In the genomic region with DNA sequence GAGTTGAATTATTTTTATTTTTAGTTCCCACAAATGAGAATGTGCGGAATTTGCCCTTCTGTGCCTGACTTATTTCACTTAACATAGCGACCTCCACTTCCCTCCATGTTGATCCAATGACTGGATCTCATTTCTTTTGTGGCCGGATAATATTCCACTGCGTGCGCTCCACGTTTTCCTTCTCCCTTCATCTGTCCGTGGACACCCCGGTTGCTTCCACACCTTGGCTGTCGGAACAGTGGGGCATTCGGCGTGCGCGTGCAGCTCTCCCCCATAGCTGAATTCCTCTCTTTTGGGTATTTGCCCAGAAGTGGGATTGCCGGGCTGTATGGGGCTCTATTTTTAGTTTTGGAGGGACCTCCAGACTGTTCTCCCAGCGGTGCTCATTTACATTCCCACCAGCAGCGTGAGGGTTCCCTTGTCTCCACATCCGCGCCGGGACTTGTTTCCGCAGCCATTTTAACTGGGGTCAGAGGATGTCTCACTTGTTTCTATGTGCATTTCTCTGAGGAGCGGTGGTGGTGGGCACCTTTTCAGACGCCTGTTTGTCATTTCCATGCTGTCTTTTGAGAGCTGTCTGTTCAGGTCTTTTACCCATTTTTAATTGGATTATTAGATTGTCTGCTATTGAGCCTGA, we compare ENCODE assay signal across 27 cellular contexts. TPM values are rescaled to one million over a fixed set of nuclear protein-coding genes. Genes with fewer than 3 reads are reported as not detected.
A peak's percentile ranks its signal among the peaks of the same experiment; 100 is the strongest.
DNase-seq lines count a peak whose midpoint lies in the region; ATAC-seq, FAIRE-seq and TF ChIP-seq lines count a peak whose summit lies in the region.
"Had no signal": no experiment of that assay in that cellular context is flagged by ENCODE, and none has a peak within 500 bp of the region (broad histone marks: within the 10 kb centered on the region; RNA-seq: fewer than 3 reads in every experiment).

No MANE protein-coding gene starts in this region.

- H2BK120ac ChIP-seq in trophoblast cell (ENCODE audit: insufficient read depth, low read length, poor library complexity), result no peak overlapping the region

- no peak overlapping the region for H3K18ac ChIP-seq in trophoblast cell (ENCODE audit: low read length)

- no peaks in the 10 kb centered on the region for H3K27me3 Mint-ChIP-seq in chondrocyte (ENCODE audit: low read depth)
- H3K27me3 Mint-ChIP-seq: naive B cell had no signal

- no peak overlapping the region for H2BK12ac ChIP-seq in trophoblast cell (ENCODE audit: low read length)

- H4K12ac ChIP-seq in trophoblast cell (ENCODE audit: low read depth, low read length), result no peak overlapping the region

- no peak overlapping the region for H3K4ac ChIP-seq in trophoblast cell (ENCODE audit: low read depth, low read length)

- no CpG with 5 or more reads among the region's 22 CpGs for WGBS in trophoblast cell (ENCODE audit: extremely low coverage, insufficient coverage, insufficient read length)

- H3K79me2 ChIP-seq in trophoblast cell (ENCODE audit: control insufficient read depth, insufficient read depth, low read length, poor library complexity), result no peaks in the 10 kb centered on the region

- no peak overlapping the region for H3K4me3 Mint-ChIP-seq in chondrocyte (ENCODE audit: unreplicated experiment)
- H3K4me3 Mint-ChIP-seq in stimulated activated effector memory CD8-positive, alpha-beta T cell treated with anti-CD3 and anti-CD28 coated beads, Interleukin-12 subunit alpha, Interleukin-12 subunit beta, amount 100 ng/mL, for 72 hours, result no peak overlapping the region
- H3K4me3 Mint-ChIP-seq: immature natural killer cell; T-helper 1 cell treated with Interleukin-12 subunit alpha and Interleukin-12 subunit beta and Interleukin-4 antibody, amounts not matched to agents 30 μg/mL and 1 μg/mL, for 36 hours had no signal

- H3K14ac ChIP-seq in trophoblast cell (ENCODE audit: low read length), result no peak overlapping the region

- TF ChIP-seq CTCF in GM13976 (IDR thresholded peaks at IDR 0.05; ENCODE audit: borderline replicate concordance, control extremely low read depth, extremely low read depth, insufficient read depth, missing control alignments), result no peak
- TF ChIP-seq CTCF in chondrocyte (IDR thresholded peaks at IDR 0.05), result no peak
- no peak for TF ChIP-seq CTCF in gastrocnemius medialis (IDR thresholded peaks at IDR 0.05 in 4 of 5, conservative IDR thresholded peaks at IDR 0.05 in 1 of 5)

- no peak overlapping the region for H3K4me3 ChIP-seq in gastrocnemius medialis
- no peak overlapping the region for H3K4me3 ChIP-seq in trophoblast cell (ENCODE audit: low read depth, low read length)
- H3K4me3 ChIP-seq: BLaER1 treated with 17β-estradiol and CSF1 and Interleukin-3, amounts not matched to agents 10 nM and 100 nM; lung; pancreas; PC-9; SJSA1 had no signal

- FAIRE-seq in H54 (lab: Jason Lieb, UNC), result no peak
- FAIRE-seq: pancreas, small intestine had no signal

- no peaks in the 10 kb centered on the region for H3K9me3 Mint-ChIP-seq in chondrocyte (ENCODE audit: low read depth)
- no peaks in the 10 kb centered on the region for H3K9me3 Mint-ChIP-seq in stimulated activated effector memory CD8-positive, alpha-beta T cell treated with anti-CD3 and anti-CD28 coated beads, Interleukin-12 subunit alpha, Interleukin-12 subunit beta, amount 100 ng/mL, for 72 hours
- H3K9me3 Mint-ChIP-seq: immature natural killer cell; naive B cell; T-helper 1 cell treated with Interleukin-12 subunit alpha and Interleukin-12 subunit beta and Interleukin-4 antibody, amounts not matched to agents 30 μg/mL and 1 μg/mL, for 36 hours had no signal

- TF ChIP-seq POLR2A in gastrocnemius medialis (IDR thresholded peaks at IDR 0.05), result no peak
- no peak for TF ChIP-seq POLR2A in H54 (IDR thresholded peaks at IDR 0.05; ENCODE audit: low read depth, low read length)

- DNase-seq in GM13976 (ENCODE audit: low spot score) (peak; percentile 16), chondrocyte (ENCODE audit: low spot score) (no peak), left kidney (ENCODE audit: low read depth, low spot score) (peak; percentile 14), gastrocnemius medialis (no peak), H54 (ENCODE audit: insufficient read length, low spot score) (no peak), trophoblast cell (no peak)
- no peak for DNase-seq in stimulated activated effector memory CD8-positive, alpha-beta T cell treated with anti-CD3 and anti-CD28 coated beads, Interleukin-12 subunit alpha, Interleukin-12 subunit beta, amount 100 ng/mL, for 72 hours (ENCODE audit: low spot score in 2 of 2)
- DNase-seq: ACHN; activated CD4-positive, alpha-beta T cell treated with anti-CD3 and anti-CD28 coated beads, Interleukin-2, amount 50 U/mL, for 1 hour; activated gamma-delta T cell; Calu3; cerebellar nuclear complex; immature natural killer cell; naive B cell; NCI-H1092 treated with DMSO at 0.1 percent for 48 hours; NCI-H2029 treated with DMSO at 0.1 percent for 48 hours; NCI-H345; PC-9; small intestine; stimulated activated CD4-positive, alpha-beta T cell treated with anti-CD3 and anti-CD28 coated beads, Interleukin-4, amount 100 ng/mL, for 24 hours had no signal

- H3K23ac ChIP-seq in trophoblast cell (ENCODE audit: low read length), result no peak overlapping the region

- no peak overlapping the region for H2AK5ac ChIP-seq in trophoblast cell (ENCODE audit: low read length)

- intact Hi-C loops in gastrocnemius medialis (cut with DNase I; ENCODE audit: low total_unique reads), result loop anchor here (10.0 kb wide), 1 partner anchor 173 kb away; a partner anchor contains a TSS

- H2AFZ ChIP-seq in trophoblast cell (ENCODE audit: insufficient read depth, low read length, poor library complexity), result no peak overlapping the region
- H2AFZ ChIP-seq: PC-9 had no signal

- H3K9ac ChIP-seq in trophoblast cell (ENCODE audit: low read length), result no peak overlapping the region
- H3K9ac ChIP-seq: BLaER1 treated with 17β-estradiol and CSF1 and Interleukin-3, amounts not matched to agents 10 nM and 100 nM had no signal

- H3K79me1 ChIP-seq in trophoblast cell (ENCODE audit: low read length), result no peaks in the 10 kb centered on the region

- H3K4me1 ChIP-seq in gastrocnemius medialis, result peaks cover 0 to 4% of the 10 kb centered on the region in 2 donors
- no peaks in the 10 kb centered on the region for H3K4me1 ChIP-seq in trophoblast cell (ENCODE audit: control insufficient read depth in 1 of 2, insufficient read depth in 2 of 2, low read length in 2 of 2)
- H3K4me1 ChIP-seq: BLaER1 treated with 17β-estradiol and CSF1 and Interleukin-3, amounts not matched to agents 10 nM and 100 nM; pancreas; SJSA1 had no signal

- no peaks in the 10 kb centered on the region for H3K27me3 ChIP-seq in gastrocnemius medialis
- H3K27me3 ChIP-seq in trophoblast cell (ENCODE audit: insufficient read depth, low read length), result no peaks in the 10 kb centered on the region
- H3K27me3 ChIP-seq: BLaER1 treated with 17β-estradiol and CSF1 and Interleukin-3, amounts not matched to agents 10 nM and 100 nM; pancreas; SJSA1 had no signal

- H2BK5ac ChIP-seq in trophoblast cell (ENCODE audit: low read depth, low read length, poor library complexity), result no peak overlapping the region

- ATAC-seq in gastrocnemius medialis (peak in 1 of 2 donors; percentile 39), GM21825 (IDR thresholded peaks at IDR 0.05; ENCODE audit: unreplicated experiment) (no peak)
- ATAC-seq in stimulated activated effector memory CD8-positive, alpha-beta T cell treated with anti-CD3 and anti-CD28 coated beads, Interleukin-12 subunit alpha, Interleukin-12 subunit beta, amount 100 ng/mL, for 72 hours, result no peak
- ATAC-seq: HCT116, pancreas had no signal

- H3K36me3 Mint-ChIP-seq in chondrocyte (ENCODE audit: low read depth), result peaks cover 22% of the 10 kb centered on the region
- peaks cover 61% of the 10 kb centered on the region for H3K36me3 Mint-ChIP-seq in stimulated activated effector memory CD8-positive, alpha-beta T cell treated with anti-CD3 and anti-CD28 coated beads, Interleukin-12 subunit alpha, Interleukin-12 subunit beta, amount 100 ng/mL, for 72 hours

- peak overlapping the region; percentile 89 for H3K27ac Mint-ChIP-seq in chondrocyte (ENCODE audit: unreplicated experiment)
- no peak overlapping the region for H3K27ac Mint-ChIP-seq in stimulated activated effector memory CD8-positive, alpha-beta T cell treated with anti-CD3 and anti-CD28 coated beads, Interleukin-12 subunit alpha, Interleukin-12 subunit beta, amount 100 ng/mL, for 72 hours
- H3K27ac Mint-ChIP-seq: immature natural killer cell; T-helper 1 cell treated with Interleukin-12 subunit alpha and Interleukin-12 subunit beta and Interleukin-4 antibody, amounts not matched to agents 30 μg/mL and 1 μg/mL, for 36 hours had no signal

- no peaks in the 10 kb centered on the region for H3K9me3 ChIP-seq in gastrocnemius medialis
- peaks cover 6% of the 10 kb centered on the region for H3K9me3 ChIP-seq in trophoblast cell (ENCODE audit: insufficient read depth, low read depth, low read length)
- H3K9me3 ChIP-seq: BLaER1 treated with 17β-estradiol and CSF1 and Interleukin-3, amounts not matched to agents 10 nM and 100 nM; pancreas; SJSA1 had no signal

- H4K8ac ChIP-seq in trophoblast cell (ENCODE audit: low read depth, low read length), result no peak overlapping the region

- in situ Hi-C loops in GM13976 (cut with MboI; ENCODE audit: low sequenced_read_pairs, unreplicated experiment) (no loop called here), gastrocnemius medialis (cut with MboI; ENCODE audit: low sequenced_read_pairs in 4 of 4) (loop anchor here in 2 of 4 donors (10.0 kb wide), 2 partner anchors 83 to 93 kb away; a partner anchor contains a TSS)

- no peak overlapping the region for H4K91ac ChIP-seq in trophoblast cell (ENCODE audit: low read depth, low read length)

- peaks cover 44% of the 10 kb centered on the region for H3K4me1 Mint-ChIP-seq in chondrocyte (ENCODE audit: low read depth)
- no peaks in the 10 kb centered on the region for H3K4me1 Mint-ChIP-seq in stimulated activated effector memory CD8-positive, alpha-beta T cell treated with anti-CD3 and anti-CD28 coated beads, Interleukin-12 subunit alpha, Interleukin-12 subunit beta, amount 100 ng/mL, for 72 hours
- H3K4me1 Mint-ChIP-seq: immature natural killer cell had no signal

- no peak overlapping the region for H3K4me2 ChIP-seq in trophoblast cell (ENCODE audit: low read length)
- H3K4me2 ChIP-seq: BLaER1 treated with 17β-estradiol and CSF1 and Interleukin-3, amounts not matched to agents 10 nM and 100 nM; PC-9 had no signal

- H3K36me3 ChIP-seq in gastrocnemius medialis, result peaks cover 0 to 29% of the 10 kb centered on the region in 2 donors
- peaks cover 52 to 60% of the 10 kb centered on the region in 2 experiments for H3K36me3 ChIP-seq in trophoblast cell (ENCODE audit: control insufficient read depth in 1 of 2, insufficient read depth in 2 of 2, low read length in 2 of 2)

- peak overlapping the region; percentile 12 to 64 (median 38) for H3K27ac ChIP-seq in gastrocnemius medialis
- no peak overlapping the region for H3K27ac ChIP-seq in trophoblast cell (ENCODE audit: low read depth, low read length)
- H3K27ac ChIP-seq: BLaER1 treated with 17β-estradiol and CSF1 and Interleukin-3, amounts not matched to agents 10 nM and 100 nM; pancreas; PC-9; SJSA1 had no signal

RNA-seq across cellular contexts. Expression of a gene that starts 50.9 kb away (rescaled TPM):
- total RNA-seq in chondrocyte (125 to 139 TPM (median 134 TPM) in 3 replicates), gastrocnemius medialis (100 to 1,000 TPM; 112 to 154 (median 132) TPM)
- 85.9 and 88.3 TPM in 2 replicates for polyA plus RNA-seq in trophoblast cell (2013)

RNA-seq across cellular contexts. Expression of a gene that starts 54.3 kb away (rescaled TPM):
- 7.7 to 8.6 TPM (median 7.9 TPM) in 3 replicates for total RNA-seq in chondrocyte
- 10 to 100 TPM in 1 of 4 donors, 1 to 10 TPM in 3; 1.2 to 12.5 (median 3.6) TPM for total RNA-seq in gastrocnemius medialis
- 2.6 and 3.4 TPM in 2 replicates for polyA plus RNA-seq in trophoblast cell (2013)

RNA-seq across cellular contexts. Expression of a gene that starts 54.8 kb away (rescaled TPM):
- total RNA-seq in chondrocyte (15.3 to 23.2 TPM (median 16.6 TPM) in 3 replicates), gastrocnemius medialis (10 to 100 TPM; 22.4 to 36.2 (median 30.6) TPM)
- polyA plus RNA-seq in trophoblast cell (2013), result 13.5 and 13.7 TPM in 2 replicates

Comparison
In these comparisons a context has a peak if more than half of its experiments do, and no peak if none do; other contexts are left out.
1. DNase-seq: peak in GM13976 (single experiment) and left kidney (single experiment); none in chondrocyte (single experiment), gastrocnemius medialis (0 of 2), H54 (single experiment), stimulated activated effector memory CD8-positive, alpha-beta T cell treated with anti-CD3 and anti-CD28 coated beads, Interleukin-12 subunit alpha, Interleukin-12 subunit beta, amount 100 ng/mL, for 72 hours (0 of 2) and trophoblast cell (0 of 2).